In the genomic region with DNA sequence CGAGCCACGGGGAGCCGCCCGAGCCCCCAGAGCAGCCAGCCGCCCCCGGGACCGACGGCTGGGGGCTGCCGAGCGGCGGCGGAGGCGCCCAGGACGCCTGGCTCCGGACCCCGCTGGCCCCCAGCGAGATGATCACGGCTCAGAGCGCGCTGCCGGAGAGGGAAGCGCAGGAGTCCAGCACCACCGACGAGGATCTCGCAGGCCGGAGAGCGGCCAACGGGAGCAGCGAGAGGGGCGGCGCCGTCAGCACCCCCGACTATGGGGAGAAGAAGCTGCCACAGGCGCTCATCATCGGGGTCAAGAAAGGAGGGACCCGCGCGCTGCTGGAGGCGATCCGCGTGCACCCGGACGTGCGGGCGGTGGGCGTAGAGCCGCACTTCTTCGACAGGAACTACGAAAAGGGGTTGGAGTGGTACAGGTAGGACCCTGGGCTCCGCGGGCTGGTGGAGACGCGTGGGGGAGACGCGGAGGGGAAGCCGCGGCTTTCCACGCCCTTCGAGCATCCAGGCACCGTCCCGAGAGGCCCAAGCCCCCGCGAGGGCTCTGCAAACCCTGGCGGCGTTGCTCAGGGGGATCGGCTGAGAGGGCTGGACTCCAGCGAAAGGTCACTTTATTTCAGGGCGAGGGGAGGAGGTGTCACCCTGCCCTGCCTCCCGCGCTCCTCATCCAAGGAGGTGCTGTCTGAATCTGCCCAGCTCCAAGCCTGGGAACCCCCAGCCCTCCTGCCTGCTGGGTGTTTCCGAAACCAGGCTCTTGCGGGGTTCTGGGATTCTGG, we compare ENCODE assay signal across 17 cellular contexts. TPM values are rescaled to one million over a fixed set of nuclear protein-coding genes. Genes with fewer than 3 reads are reported as not detected.
DNase-seq lines count a peak whose midpoint lies in the region; TF ChIP-seq lines count a peak whose summit lies in the region.
"Had no signal": no experiment of that assay in that cellular context is flagged by ENCODE, and none has a peak within 500 bp of the region (broad histone marks: within the 10 kb centered on the region; RNA-seq: fewer than 3 reads in every experiment).

No MANE protein-coding gene starts in this region.

- H4K20me1 ChIP-seq in hepatocyte (ENCODE audit: insufficient read depth, poor library complexity, severe bottlenecking) (no peaks in the 10 kb centered on the region), osteoblast (ENCODE audit: insufficient read depth, low read length) (no peaks in the 10 kb centered on the region)

- peak overlapping the region; percentile 44 for H3K9ac ChIP-seq in HUES64 (ENCODE audit: low read depth, low read length)

- TF ChIP-seq CTCF in hepatocyte (IDR thresholded peaks at IDR 0.05; ENCODE audit: poor library complexity) (no peak), osteoblast (IDR thresholded peaks at IDR 0.05; ENCODE audit: extremely low read depth, low read depth, low read length) (no peak), sigmoid colon (IDR thresholded peaks at IDR 0.05) (no peak)

- WGBS in HUES64: 1% methylated on average over 72 of the region's 72 CpGs
- WGBS in hepatocyte (ENCODE audit: low lambda C conversion rate, missing lambda C conversion rate): 1% methylated on average over 43 of the region's 72 CpGs
- WGBS in sigmoid colon, 2 donors: 2 to 5% methylated on average over 72 of the region's 72 CpGs

- H3K36me3 ChIP-seq in HUES64 (ENCODE audit: insufficient read depth, low read length) (no peaks in the 10 kb centered on the region), hepatocyte (replicated peaks; ENCODE audit: insufficient read depth, low read depth) (no peaks in the 10 kb centered on the region), osteoblast (ENCODE audit: insufficient read depth, low read length) (no peaks in the 10 kb centered on the region), sigmoid colon (no peaks in the 10 kb centered on the region)
- H3K36me3 ChIP-seq: thoracic aorta had no signal

- H3K4me3 ChIP-seq in HUES64 (ENCODE audit: low read length): peak overlapping the region; percentile 67
- H3K4me3 ChIP-seq in hepatocyte: peak overlapping the region; percentile 29
- H3K4me3 ChIP-seq in osteoblast (ENCODE audit: insufficient read depth, low read length): no peak overlapping the region
- H3K4me3 ChIP-seq in sigmoid colon: no peak overlapping the region
- H3K4me3 ChIP-seq: K562, thoracic aorta had no signal

- no peaks in the 10 kb centered on the region for H3K79me2 ChIP-seq in hepatocyte
- no peaks in the 10 kb centered on the region for H3K79me2 ChIP-seq in osteoblast (ENCODE audit: insufficient read depth, low read length)

- H2AFZ ChIP-seq in hepatocyte (peak overlapping the region; percentile 49), osteoblast (ENCODE audit: low read length) (no peak overlapping the region)

- H3K27me3 ChIP-seq in HUES64 (ENCODE audit: insufficient read depth, low read length) (peaks cover 55% of the 10 kb centered on the region), hepatocyte (peaks cover 69% of the 10 kb centered on the region), osteoblast (ENCODE audit: insufficient read depth, low read length) (peaks cover 23% of the 10 kb centered on the region), sigmoid colon (peaks cover 10 to 75% (median 37%) of the 10 kb centered on the region in 3 donors)

- H3K4me2 ChIP-seq in hepatocyte: peak overlapping the region; percentile 86
- H3K4me2 ChIP-seq in osteoblast (ENCODE audit: insufficient read depth, low read length): no peak overlapping the region

- no peak for TF ChIP-seq POLR2A in sigmoid colon (IDR thresholded peaks at IDR 0.05)
- TF ChIP-seq POLR2A in erythroblast (IDR thresholded peaks at IDR 0.05; ENCODE audit: low read length): no peak

- intact Hi-C loops in sigmoid colon (cut with DNase I): no loop called here

- peaks cover 19% of the 10 kb centered on the region for H3K4me1 ChIP-seq in HUES64 (ENCODE audit: insufficient read depth, low read length)
- H3K4me1 ChIP-seq in hepatocyte (ENCODE audit: insufficient read depth): peaks cover 17% of the 10 kb centered on the region
- H3K4me1 ChIP-seq in osteoblast (ENCODE audit: insufficient read depth, low read length): no peaks in the 10 kb centered on the region
- peaks cover 0 to 18% (median 13%) of the 10 kb centered on the region in 4 donors for H3K4me1 ChIP-seq in sigmoid colon

- TF ChIP-seq EP300 in sigmoid colon (IDR thresholded peaks at IDR 0.05): no peak

- no peaks in the 10 kb centered on the region for H3K9me3 ChIP-seq in HUES64 (ENCODE audit: insufficient read depth, low read depth, low read length)
- H3K9me3 ChIP-seq in hepatocyte (ENCODE audit: low read depth): no peaks in the 10 kb centered on the region
- no peaks in the 10 kb centered on the region for H3K9me3 ChIP-seq in osteoblast (ENCODE audit: low read depth, low read length)
- H3K9me3 ChIP-seq in sigmoid colon: no peaks in the 10 kb centered on the region
- H3K9me3 ChIP-seq: thoracic aorta had no signal

- peak; percentile 63 for DNase-seq in ELF-1 (ENCODE audit: low read depth, low spot score)
- peak; percentile 41 for DNase-seq in hepatocyte (ENCODE audit: low spot score)
- DNase-seq in osteoblast (ENCODE audit: insufficient read length, low spot score, missing footprints): peak; percentile 62
- no peak for DNase-seq in sigmoid colon
- DNase-seq in erythroblast (lab: John Stamatoyannopoulos, UW): no peak
- DNase-seq in OCI-M1 (lab: John Stamatoyannopoulos, UW): no peak
- no peak for DNase-seq in NCI-H1105 (lab: John Stamatoyannopoulos, UW)
- DNase-seq: CD8-positive, alpha-beta T cell; NCI-H1436; NCI-H774; Right ventricle myocardium superior had no signal

- H3K27ac ChIP-seq in HUES64 (ENCODE audit: low read depth, low read length): no peak overlapping the region
- H3K27ac ChIP-seq in hepatocyte: no peak overlapping the region
- H3K27ac ChIP-seq in osteoblast (ENCODE audit: low read depth, low read length): no peak overlapping the region
- H3K27ac ChIP-seq in sigmoid colon: no peak overlapping the region
- H3K27ac ChIP-seq: skin epidermis, thoracic aorta had no signal

- H3K9me2 ChIP-seq in hepatocyte (replicated peaks; ENCODE audit: insufficient read depth): no peaks in the 10 kb centered on the region

RNA-seq across cellular contexts. Expression of gene HS3ST4, which starts 1.2 kb away (rescaled TPM):
- polyA plus RNA-seq in HUES64 (2013, experiment 1 of 2): 2.4 TPM
- 3.1 TPM for polyA plus RNA-seq in HUES64 (2013, experiment 2 of 2)
- 1.8 and 3.1 TPM in 2 replicates for total RNA-seq in hepatocyte
- polyA plus RNA-seq in hepatocyte: 2.0 and 3.4 TPM in 2 replicates
- not detected in 2 replicates for total RNA-seq in osteoblast
- under 1 TPM in 1 of 4 donors, not detected in 3; 0.14 TPM for total RNA-seq in sigmoid colon
- polyA plus RNA-seq in sigmoid colon: under 1 TPM in 1 of 3 donors, not detected in 2; 0.07 TPM
- total RNA-seq: CD8-positive, alpha-beta T cell; chondrocyte; K562; Right ventricle myocardium superior; thoracic aorta had no signal
- polyA plus RNA-seq: K562, keratinocyte had no signal

Comparison
In these comparisons a context has a peak if more than half of its experiments do, and no peak if none do; other contexts are left out.
1. DNase-seq: peak in ELF-1 (single experiment), hepatocyte (single experiment) and osteoblast (single experiment); none in sigmoid colon (single experiment), erythroblast (0 of 2), OCI-M1 (single experiment) and NCI-H1105 (single experiment).
2. H3K4me3 ChIP-seq: peak in HUES64 (single experiment) and hepatocyte (single experiment); none in osteoblast (single experiment) and sigmoid colon (0 of 4).